In the genomic region with DNA sequence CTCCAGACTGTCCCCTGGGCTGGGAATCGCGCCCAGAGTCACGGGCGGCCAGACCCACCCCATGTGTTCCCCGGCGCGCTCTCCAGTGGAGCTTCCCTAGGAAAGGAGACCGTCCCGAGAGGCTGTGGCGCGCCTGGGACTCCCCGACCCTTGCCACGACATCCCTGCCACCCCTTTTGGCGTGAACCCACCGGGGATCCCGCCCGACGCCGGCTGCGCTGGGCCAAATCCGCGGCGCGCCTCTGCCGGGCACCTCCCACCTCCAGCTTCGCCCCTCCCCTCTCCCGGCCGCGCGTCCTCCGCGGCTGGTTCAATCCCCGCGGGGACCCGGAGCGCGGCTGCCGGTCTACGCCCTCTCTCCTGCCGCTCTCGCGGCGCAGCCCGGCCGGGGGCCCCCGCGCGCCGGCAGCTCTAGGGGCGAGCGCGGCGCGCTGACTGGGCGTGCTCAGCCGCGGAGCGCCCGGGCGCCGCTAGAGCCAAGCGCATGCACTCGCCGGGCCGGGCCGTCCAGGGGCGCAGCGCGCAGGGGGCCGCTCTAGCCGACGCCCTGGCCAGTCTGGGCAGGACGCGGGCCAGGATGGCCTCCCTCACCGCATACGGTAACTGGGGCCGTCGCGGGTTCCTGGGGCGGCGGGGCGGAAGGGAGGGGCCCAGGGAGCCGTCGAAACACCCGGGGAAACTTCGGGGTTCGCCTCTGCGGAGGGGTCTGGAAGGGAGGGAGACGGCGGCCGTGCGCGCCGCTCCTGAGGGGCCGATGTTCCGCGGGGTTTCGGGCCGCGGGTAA, we compare ENCODE assay signal across 8 cellular contexts.
DNase-seq lines count a peak whose midpoint lies in the region; ATAC-seq and TF ChIP-seq lines count a peak whose summit lies in the region.

No MANE protein-coding gene starts in this region.

- DNase-seq in Daoy (ENCODE audit: low read depth) (peak; percentile 45), NCI-H69 (lab: John Stamatoyannopoulos, UW) (peak; percentile 92), cardiac muscle cell (ENCODE audit: low read depth in 1 of 2, low spot score in 1 of 2) (peak; percentile 51 to 71), retina (peak; percentile 70), NCI-H2196 treated with DMSO at 0.1 percent for 48 hours (lab: John Stamatoyannopoulos, UW; ENCODE audit: unreplicated experiment) (no peak), SJCRH30 (no peak)
- no peak for DNase-seq in activated naive CD4-positive, alpha-beta T cell treated with Interleukin-2 at 50 U/mL for 16 hours

- H3K9me3 ChIP-seq in cardiac muscle cell (ENCODE audit: low read depth) (no peaks in the 10 kb centered on the region), SJCRH30 (replicated peaks) (no peaks in the 10 kb centered on the region)

- H3K27ac ChIP-seq in cardiac muscle cell = no peak overlapping the region
- H3K27ac ChIP-seq in SJCRH30 = no peak overlapping the region

- ATAC-seq in HG03095 (IDR thresholded peaks at IDR 0.05; ENCODE audit: unreplicated experiment) = no peak

- H3K27me3 ChIP-seq in cardiac muscle cell (peaks cover 52% of the 10 kb centered on the region), SJCRH30 (no peaks in the 10 kb centered on the region)

- TF ChIP-seq CTCF in cardiac muscle cell (IDR thresholded peaks at IDR 0.05; ENCODE audit: low read depth, low read length) = no peak

- H3K36me3 ChIP-seq in cardiac muscle cell (no peaks in the 10 kb centered on the region), SJCRH30 (no peaks in the 10 kb centered on the region)

- H3K4me1 ChIP-seq in cardiac muscle cell (ENCODE audit: low read depth) = peaks cover 5% of the 10 kb centered on the region
- H3K4me1 ChIP-seq in SJCRH30 = no peaks in the 10 kb centered on the region

- H3K4me3 ChIP-seq in cardiac muscle cell (peak overlapping the region; percentile 37), SJCRH30 (no peak overlapping the region)

Comparison
In these comparisons a context has a peak if more than half of its experiments do, and no peak if none do; other contexts are left out.
1. DNase-seq: peak in Daoy (single experiment), NCI-H69 (single experiment), cardiac muscle cell (2 of 2) and retina (single experiment); none in NCI-H2196 treated with DMSO at 0.1 percent for 48 hours (single experiment), SJCRH30 (0 of 2) and activated naive CD4-positive, alpha-beta T cell treated with Interleukin-2 at 50 U/mL for 16 hours (single experiment).